ENCODE assay signal across 1 cellular context in genomic region chr2:171089489-171089888, GRCh38.
A peak's percentile ranks its signal among the peaks of the same experiment; 100 is the strongest.
TF ChIP-seq lines count a peak whose summit lies in the region.

No MANE protein-coding gene starts in this region.

TF ChIP-seq in HepG2, 621 proteins besides CTCF, POLR2A, EP300 and RAD21 (continued from another document and continues in another):
- TF ChIP-seq E2F2 (CRISPR knock-in tag; IDR thresholded peaks at IDR 0.05; ENCODE audit: borderline replicate concordance) (no peak), HMG20A (CRISPR knock-in tag; IDR thresholded peaks at IDR 0.05; ENCODE audit: borderline replicate concordance) (0 out of 2 replicates have a peak, but pooled peaks have one; percentile 23), IRX3 (CRISPR knock-in tag; IDR thresholded peaks at IDR 0.05; ENCODE audit: borderline replicate concordance, low read depth) (no peak), ZNF784 (CRISPR knock-in tag; IDR thresholded peaks at IDR 0.05; ENCODE audit: borderline replicate concordance) (no peak), ZNF772 (CRISPR knock-in tag; IDR thresholded peaks at IDR 0.05) (no peak), ZNF234 (CRISPR knock-in tag; conservative IDR thresholded peaks at IDR 0.05) (no peak), CAMTA2 (CRISPR knock-in tag; IDR thresholded peaks at IDR 0.05; ENCODE audit: borderline replicate concordance) (no peak), MAF1 (CRISPR knock-in tag; IDR thresholded peaks at IDR 0.05; ENCODE audit: borderline replicate concordance) (no peak), TCF7L2 (IDR thresholded peaks at IDR 0.05; ENCODE audit: low read depth, low read length) (no peak), CREM (IDR thresholded peaks at IDR 0.05) (peak; percentile 43; the same call in 1 of the 2 replicates), CREM (CRISPR knock-in tag; IDR thresholded peaks at IDR 0.05) (no peak), ZMYM4 (CRISPR knock-in tag; IDR thresholded peaks at IDR 0.05) (peak; percentile 78), THAP11 (CRISPR knock-in tag; IDR thresholded peaks at IDR 0.05) (no peak), SMAD9 (CRISPR knock-in tag; IDR thresholded peaks at IDR 0.05) (no peak), ZNF614 (CRISPR knock-in tag; IDR thresholded peaks at IDR 0.05; ENCODE audit: borderline replicate concordance) (no peak), MAX (IDR thresholded peaks at IDR 0.05) (0 out of 2 replicates have a peak, but pooled peaks have one; percentile 17), ZBTB4 (CRISPR knock-in tag; IDR thresholded peaks at IDR 0.05; ENCODE audit: borderline replicate concordance) (no peak), GMEB1 (CRISPR knock-in tag; IDR thresholded peaks at IDR 0.05; ENCODE audit: borderline replicate concordance) (no peak), ZNF660 (CRISPR knock-in tag; IDR thresholded peaks at IDR 0.05; ENCODE audit: borderline replicate concordance, low read depth) (no peak), ZNF160 (CRISPR knock-in tag; IDR thresholded peaks at IDR 0.05) (no peak), IRF2 (CRISPR knock-in tag; IDR thresholded peaks at IDR 0.05) (peak; percentile 28; the same call in 1 of the 2 replicates), FOSL1 (CRISPR knock-in tag; IDR thresholded peaks at IDR 0.05; ENCODE audit: borderline replicate concordance) (no peak), CHD4 (IDR thresholded peaks at IDR 0.05; ENCODE audit: borderline replicate concordance, low read length) (no peak), ZNF512B (CRISPR knock-in tag; IDR thresholded peaks at IDR 0.05; ENCODE audit: borderline replicate concordance) (no peak), ARID3A (IDR thresholded peaks at IDR 0.05; ENCODE audit: low read depth, low read length) (peak; percentile 84), USF2 (IDR thresholded peaks at IDR 0.05; ENCODE audit: low read depth, low read length) (no peak), USF2 (CRISPR knock-in tag; IDR thresholded peaks at IDR 0.05; ENCODE audit: borderline replicate concordance) (peak; percentile 65; the same call in 1 of the 2 replicates), SOX5 (CRISPR knock-in tag; IDR thresholded peaks at IDR 0.05; ENCODE audit: borderline replicate concordance) (peak; percentile 53; the same call in 1 of the 2 replicates), REPIN1 (CRISPR knock-in tag; IDR thresholded peaks at IDR 0.05; ENCODE audit: borderline replicate concordance, low read depth) (no peak), ZFP82 (CRISPR knock-in tag; IDR thresholded peaks at IDR 0.05; ENCODE audit: borderline replicate concordance) (no peak), HNRNPL (IDR thresholded peaks at IDR 0.05; ENCODE audit: low read depth, low read length) (no peak), ZNF577 (CRISPR knock-in tag; IDR thresholded peaks at IDR 0.05; ENCODE audit: borderline replicate concordance, low read depth) (no peak), ARHGAP35 (CRISPR knock-in tag; IDR thresholded peaks at IDR 0.05; ENCODE audit: borderline replicate concordance) (no peak), SOX13 (IDR thresholded peaks at IDR 0.05) (no peak), SOX13 (CRISPR knock-in tag; conservative IDR thresholded peaks at IDR 0.05 in 1 of 2, IDR thresholded peaks at IDR 0.05 in 1 of 2) (peak in 1 of 2 experiments; percentile 14; a peak in 1 of 4 replicates), TCF7 (IDR thresholded peaks at IDR 0.05; ENCODE audit: low read depth) (peak; percentile 23), NRL (CRISPR knock-in tag; IDR thresholded peaks at IDR 0.05; ENCODE audit: borderline replicate concordance) (no peak), HNF4A (CRISPR knock-in tag; IDR thresholded peaks at IDR 0.05) (peak; percentile 57; the same call in 1 of the 2 replicates), AKAP8 (CRISPR knock-in tag; IDR thresholded peaks at IDR 0.05) (no peak), ZBTB42 (CRISPR knock-in tag; IDR thresholded peaks at IDR 0.05) (no peak)
- TF ChIP-seq, protein P1, sequence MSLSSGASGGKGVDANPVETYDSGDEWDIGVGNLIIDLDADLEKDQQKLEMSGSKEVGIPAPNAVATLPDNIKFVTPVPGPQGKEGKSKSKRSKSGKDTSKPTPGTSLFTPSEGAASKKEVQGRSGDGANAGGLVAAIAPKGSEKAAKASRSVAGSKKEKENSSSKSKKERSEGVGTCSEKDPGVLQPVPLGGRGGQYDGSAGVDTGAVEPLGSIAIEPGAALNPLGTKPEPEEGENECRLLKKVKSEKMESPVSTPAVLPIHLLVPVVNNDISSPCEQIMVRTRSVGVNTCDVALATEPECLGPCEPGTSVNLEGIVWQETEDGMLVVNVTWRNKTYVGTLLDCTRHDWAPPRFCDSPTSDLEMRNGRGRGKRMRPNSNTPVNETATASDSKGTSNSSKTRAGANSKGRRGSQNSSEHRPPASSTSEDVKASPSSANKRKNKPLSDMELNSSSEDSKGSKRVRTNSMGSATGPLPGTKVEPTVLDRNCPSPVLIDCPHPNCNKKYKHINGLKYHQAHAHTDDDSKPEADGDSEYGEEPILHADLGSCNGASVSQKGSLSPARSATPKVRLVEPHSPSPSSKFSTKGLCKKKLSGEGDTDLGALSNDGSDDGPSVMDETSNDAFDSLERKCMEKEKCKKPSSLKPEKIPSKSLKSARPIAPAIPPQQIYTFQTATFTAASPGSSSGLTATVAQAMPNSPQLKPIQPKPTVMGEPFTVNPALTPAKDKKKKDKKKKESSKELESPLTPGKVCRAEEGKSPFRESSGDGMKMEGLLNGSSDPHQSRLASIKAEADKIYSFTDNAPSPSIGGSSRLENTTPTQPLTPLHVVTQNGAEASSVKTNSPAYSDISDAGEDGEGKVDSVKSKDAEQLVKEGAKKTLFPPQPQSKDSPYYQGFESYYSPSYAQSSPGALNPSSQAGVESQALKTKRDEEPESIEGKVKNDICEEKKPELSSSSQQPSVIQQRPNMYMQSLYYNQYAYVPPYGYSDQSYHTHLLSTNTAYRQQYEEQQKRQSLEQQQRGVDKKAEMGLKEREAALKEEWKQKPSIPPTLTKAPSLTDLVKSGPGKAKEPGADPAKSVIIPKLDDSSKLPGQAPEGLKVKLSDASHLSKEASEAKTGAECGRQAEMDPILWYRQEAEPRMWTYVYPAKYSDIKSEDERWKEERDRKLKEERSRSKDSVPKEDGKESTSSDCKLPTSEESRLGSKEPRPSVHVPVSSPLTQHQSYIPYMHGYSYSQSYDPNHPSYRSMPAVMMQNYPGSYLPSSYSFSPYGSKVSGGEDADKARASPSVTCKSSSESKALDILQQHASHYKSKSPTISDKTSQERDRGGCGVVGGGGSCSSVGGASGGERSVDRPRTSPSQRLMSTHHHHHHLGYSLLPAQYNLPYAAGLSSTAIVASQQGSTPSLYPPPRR (CRISPR knock-in tag; IDR thresholded peaks at IDR 0.05; ENCODE audit: borderline replicate concordance) = peak; percentile 32; the same call in 1 of the 2 replicates
- TF ChIP-seq, protein P2, sequence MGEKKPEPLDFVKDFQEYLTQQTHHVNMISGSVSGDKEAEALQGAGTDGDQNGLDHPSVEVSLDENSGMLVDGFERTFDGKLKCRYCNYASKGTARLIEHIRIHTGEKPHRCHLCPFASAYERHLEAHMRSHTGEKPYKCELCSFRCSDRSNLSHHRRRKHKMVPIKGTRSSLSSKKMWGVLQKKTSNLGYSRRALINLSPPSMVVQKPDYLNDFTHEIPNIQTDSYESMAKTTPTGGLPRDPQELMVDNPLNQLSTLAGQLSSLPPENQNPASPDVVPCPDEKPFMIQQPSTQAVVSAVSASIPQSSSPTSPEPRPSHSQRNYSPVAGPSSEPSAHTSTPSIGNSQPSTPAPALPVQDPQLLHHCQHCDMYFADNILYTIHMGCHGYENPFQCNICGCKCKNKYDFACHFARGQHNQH (CRISPR knock-in tag; IDR thresholded peaks at IDR 0.05) = 0 out of 2 replicates have a peak, but pooled peaks have one; percentile 15
